ENCODE assay signal across 9 cellular contexts in genomic region chr12:49825360-49825970, GRCh38. TPM values are rescaled to one million over a fixed set of nuclear protein-coding genes. Genes with fewer than 3 reads are reported as not detected.
A peak's percentile ranks its signal among the peaks of the same experiment; 100 is the strongest.
DNase-seq lines count a peak whose midpoint lies in the region; ATAC-seq and TF ChIP-seq lines count a peak whose summit lies in the region.
"Had no signal": no experiment of that assay in that cellular context is flagged by ENCODE, and none has a peak within 500 bp of the region (broad histone marks: within the 10 kb centered on the region; RNA-seq: fewer than 3 reads in every experiment).

No MANE protein-coding gene starts in this region.

- peak overlapping the region; percentile 40 to 55 for H3K18ac ChIP-seq in mesenchymal stem cell (ENCODE audit: low read depth in 1 of 2, low read length in 2 of 2)

- H2BK5ac ChIP-seq in mesenchymal stem cell (ENCODE audit: low read depth, low read length, poor library complexity, severe bottlenecking): no peak overlapping the region

- peak overlapping the region; percentile 67 for H2BK120ac ChIP-seq in mesenchymal stem cell (ENCODE audit: low read depth, low read length)

- H2AK5ac ChIP-seq in mesenchymal stem cell (ENCODE audit: low read length, severe bottlenecking): no peak overlapping the region

- peak overlapping the region in 1 of 2 experiments; percentile 30 for H3K23ac ChIP-seq in mesenchymal stem cell (ENCODE audit: low read length in 2 of 2)

- H3K4me2 ChIP-seq in mesenchymal stem cell (ENCODE audit: low read length, poor library complexity, severe bottlenecking): peak overlapping the region; percentile 50

- peaks cover 12 to 40% of the 10 kb centered on the region in 2 experiments for H3K36me3 ChIP-seq in mesenchymal stem cell (ENCODE audit: control insufficient read depth in 1 of 2, insufficient read depth in 2 of 2, low read depth in 1 of 2, low read length in 2 of 2)

- TF ChIP-seq CTCF in choroid plexus epithelial cell (conservative IDR thresholded peaks at IDR 0.05; ENCODE audit: low read depth, low read length) (no peak), type B pancreatic cell (conservative IDR thresholded peaks at IDR 0.05) (no peak)

- H3K27ac ChIP-seq in mesenchymal stem cell (ENCODE audit: low read length, poor library complexity, severe bottlenecking): peak overlapping the region; percentile 63

- H3K9ac ChIP-seq in mesenchymal stem cell (ENCODE audit: low read length): peak overlapping the region; percentile 89

- H3K9me3 ChIP-seq in mesenchymal stem cell (ENCODE audit: control insufficient read depth, low read length): no peaks in the 10 kb centered on the region

- no peaks in the 10 kb centered on the region for H3K27me3 Mint-ChIP-seq in type B pancreatic cell

- peak overlapping the region; percentile 17 for H3K4me3 ChIP-seq in choroid plexus epithelial cell (ENCODE audit: low read depth, low read length)
- peak overlapping the region in 1 of 2 experiments; percentile 87 for H3K4me3 ChIP-seq in mesenchymal stem cell (ENCODE audit: insufficient read depth in 1 of 2, low read depth in 1 of 2, low read length in 2 of 2)

- H2BK12ac ChIP-seq in mesenchymal stem cell (ENCODE audit: low read length in 2 of 2): peak overlapping the region in 1 of 2 experiments; percentile 35

- H2AFZ ChIP-seq in mesenchymal stem cell (ENCODE audit: low read depth, low read length): no peak overlapping the region

- no peaks in the 10 kb centered on the region for H3K9me3 Mint-ChIP-seq in type B pancreatic cell

- H3K4me1 ChIP-seq in mesenchymal stem cell (ENCODE audit: control insufficient read depth, insufficient read depth, low read depth, low read length): peaks cover 48% of the 10 kb centered on the region

- H2BK15ac ChIP-seq in mesenchymal stem cell (ENCODE audit: low read depth, poor library complexity, severe bottlenecking): no peak overlapping the region

- H3K4me1 Mint-ChIP-seq in type B pancreatic cell (ENCODE audit: unreplicated experiment): peaks cover 30% of the 10 kb centered on the region

- peak overlapping the region in 1 of 2 experiments; percentile 11 for H3K4ac ChIP-seq in mesenchymal stem cell (ENCODE audit: low read depth in 1 of 2, low read length in 2 of 2)

- WGBS in mesenchymal stem cell: 16% methylated on average over 5 of the region's 5 CpGs

- H4K91ac ChIP-seq in mesenchymal stem cell (ENCODE audit: low read length): peak overlapping the region; percentile 56

- no peak overlapping the region for H3K27ac Mint-ChIP-seq in type B pancreatic cell

- no peak for ATAC-seq in GM18909 (IDR thresholded peaks at IDR 0.05; ENCODE audit: poor library complexity, unreplicated experiment)
- no peak for ATAC-seq in HG02759 (IDR thresholded peaks at IDR 0.05; ENCODE audit: unreplicated experiment)

- no peak overlapping the region for H4K8ac ChIP-seq in mesenchymal stem cell (ENCODE audit: low read length)

- DNase-seq in SKM-1 treated with dmso at 0.1 percent for 144 hours (lab: John Stamatoyannopoulos, UW; ENCODE audit: unreplicated experiment): peak; percentile 9
- no peak for DNase-seq in SKM-1 (lab: John Stamatoyannopoulos, UW; ENCODE audit: unreplicated experiment)
- DNase-seq in choroid plexus epithelial cell (ENCODE audit: low read depth): peak; percentile 65
- DNase-seq in mesenchymal stem cell: peak; percentile 87
- DNase-seq in type B pancreatic cell (ENCODE audit: extremely low spot score, unreplicated experiment): no peak
- no peak for DNase-seq in GOT3 (lab: John Stamatoyannopoulos, UW)
- DNase-seq: NCI-H1417 had no signal

- H3K27me3 ChIP-seq in mesenchymal stem cell (ENCODE audit: control insufficient read depth in 1 of 2, insufficient read depth in 1 of 2, low read length in 2 of 2): no peaks in the 10 kb centered on the region

- peak overlapping the region in 1 of 2 experiments; percentile 61 for H3K14ac ChIP-seq in mesenchymal stem cell (ENCODE audit: low read length in 2 of 2)

- H3K79me1 ChIP-seq in mesenchymal stem cell (replicated peaks; ENCODE audit: low read length, poor library complexity, severe bottlenecking): peaks cover 13% of the 10 kb centered on the region

- peaks cover 7% of the 10 kb centered on the region for H3K36me3 Mint-ChIP-seq in type B pancreatic cell

- H3K4me3 Mint-ChIP-seq in type B pancreatic cell: peak overlapping the region; percentile 44

RNA-seq across cellular contexts. Expression of gene NCKAP5L, which starts 2.7 kb away (rescaled TPM):
- polyA plus RNA-seq in mesenchymal stem cell (2013, experiment 1 of 2): 23.5 TPM
- 22.0 TPM for polyA plus RNA-seq in mesenchymal stem cell (2013, experiment 2 of 2)
- total RNA-seq in type B pancreatic cell (ENCODE audit: low replicate concordance): 9.7 and 28.8 TPM in 2 replicates

RNA-seq across cellular contexts. Expression of gene BCDIN3D, which starts 17.4 kb away (rescaled TPM):
- polyA plus RNA-seq in mesenchymal stem cell (2013, experiment 1 of 2): 4.1 TPM
- polyA plus RNA-seq in mesenchymal stem cell (2013, experiment 2 of 2): 4.4 TPM
- 8.1 and 8.5 TPM in 2 replicates for total RNA-seq in type B pancreatic cell (ENCODE audit: low replicate concordance)

Comparison
In these comparisons a context has a peak if more than half of its experiments do, and no peak if none do; other contexts are left out.
1. DNase-seq: peak in SKM-1 treated with dmso at 0.1 percent for 144 hours (single experiment), choroid plexus epithelial cell (single experiment) and mesenchymal stem cell (single experiment); none in SKM-1 (single experiment), type B pancreatic cell (single experiment) and GOT3 (single experiment).